Comparison of ENCODE assay signal across 1 cellular context in the genomic region with DNA sequence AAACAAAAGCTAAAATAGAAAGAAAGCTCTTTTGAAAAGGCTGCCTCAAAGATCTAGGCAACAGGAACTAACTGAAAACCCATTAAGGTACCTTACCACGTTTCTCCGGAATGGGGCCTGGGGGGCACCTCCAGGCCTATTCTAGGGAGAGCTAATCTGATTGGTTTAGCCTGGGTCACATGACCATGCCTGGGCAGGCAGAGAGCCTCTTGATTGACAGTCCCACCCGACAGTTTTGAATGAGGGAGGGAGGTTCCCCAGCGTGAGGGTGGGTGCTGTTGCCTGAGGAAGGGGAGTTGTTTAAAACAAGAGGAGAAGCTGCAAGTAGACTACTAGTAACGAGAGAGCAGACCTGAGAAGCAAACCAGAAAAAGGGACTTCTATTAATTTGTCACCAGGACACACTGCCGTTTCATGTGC.
TF ChIP-seq lines count a peak whose summit lies in the region.

No MANE protein-coding gene starts in this region.

TF ChIP-seq in K562, 482 proteins besides CTCF, POLR2A, EP300 and RAD21 (continued from another document):
- TF ChIP-seq, protein P1, sequence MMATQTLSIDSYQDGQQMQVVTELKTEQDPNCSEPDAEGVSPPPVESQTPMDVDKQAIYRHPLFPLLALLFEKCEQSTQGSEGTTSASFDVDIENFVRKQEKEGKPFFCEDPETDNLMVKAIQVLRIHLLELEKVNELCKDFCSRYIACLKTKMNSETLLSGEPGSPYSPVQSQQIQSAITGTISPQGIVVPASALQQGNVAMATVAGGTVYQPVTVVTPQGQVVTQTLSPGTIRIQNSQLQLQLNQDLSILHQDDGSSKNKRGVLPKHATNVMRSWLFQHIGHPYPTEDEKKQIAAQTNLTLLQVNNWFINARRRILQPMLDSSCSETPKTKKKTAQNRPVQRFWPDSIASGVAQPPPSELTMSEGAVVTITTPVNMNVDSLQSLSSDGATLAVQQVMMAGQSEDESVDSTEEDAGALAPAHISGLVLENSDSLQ (IDR thresholded peaks at IDR 0.05) = peak; percentile 98
- TF ChIP-seq CBX1 (IDR thresholded peaks at IDR 0.05; ENCODE audit: low read depth) = no peak
- peak; percentile 47 for TF ChIP-seq RBM25 (IDR thresholded peaks at IDR 0.05; ENCODE audit: low read depth, low read length, severe bottlenecking)
- TF ChIP-seq, protein P2, sequence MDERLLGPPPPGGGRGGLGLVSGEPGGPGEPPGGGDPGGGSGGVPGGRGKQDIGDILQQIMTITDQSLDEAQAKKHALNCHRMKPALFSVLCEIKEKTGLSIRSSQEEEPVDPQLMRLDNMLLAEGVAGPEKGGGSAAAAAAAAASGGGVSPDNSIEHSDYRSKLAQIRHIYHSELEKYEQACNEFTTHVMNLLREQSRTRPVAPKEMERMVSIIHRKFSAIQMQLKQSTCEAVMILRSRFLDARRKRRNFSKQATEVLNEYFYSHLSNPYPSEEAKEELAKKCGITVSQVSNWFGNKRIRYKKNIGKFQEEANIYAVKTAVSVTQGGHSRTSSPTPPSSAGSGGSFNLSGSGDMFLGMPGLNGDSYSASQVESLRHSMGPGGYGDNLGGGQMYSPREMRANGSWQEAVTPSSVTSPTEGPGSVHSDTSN (CRISPR knock-in tag; IDR thresholded peaks at IDR 0.05; ENCODE audit: low read depth) = peak; percentile 76
- TF ChIP-seq, protein P2 (tag; conservative IDR thresholded peaks at IDR 0.05; ENCODE audit: low read depth) = peak; percentile 96
- TF ChIP-seq, protein P3, sequence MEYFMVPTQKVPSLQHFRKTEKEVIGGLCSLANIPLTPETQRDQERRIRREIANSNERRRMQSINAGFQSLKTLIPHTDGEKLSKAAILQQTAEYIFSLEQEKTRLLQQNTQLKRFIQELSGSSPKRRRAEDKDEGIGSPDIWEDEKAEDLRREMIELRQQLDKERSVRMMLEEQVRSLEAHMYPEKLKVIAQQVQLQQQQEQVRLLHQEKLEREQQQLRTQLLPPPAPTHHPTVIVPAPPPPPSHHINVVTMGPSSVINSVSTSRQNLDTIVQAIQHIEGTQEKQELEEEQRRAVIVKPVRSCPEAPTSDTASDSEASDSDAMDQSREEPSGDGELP (CRISPR knock-in tag; IDR thresholded peaks at IDR 0.05; ENCODE audit: borderline replicate concordance) = peak; percentile 17; the same call in 1 of the 2 replicates
- TF ChIP-seq PHF8 (IDR thresholded peaks at IDR 0.05; ENCODE audit: borderline replicate concordance, low read length) = no peak
- peak; percentile 97 for TF ChIP-seq TOE1 (IDR thresholded peaks at IDR 0.05; ENCODE audit: borderline replicate concordance)
- TF ChIP-seq TOE1 (CRISPR knock-in tag; IDR thresholded peaks at IDR 0.05; ENCODE audit: borderline replicate concordance, low read depth) = no peak
- TF ChIP-seq SUPT5H (IDR thresholded peaks at IDR 0.05) = no peak
- TF ChIP-seq, protein P4, sequence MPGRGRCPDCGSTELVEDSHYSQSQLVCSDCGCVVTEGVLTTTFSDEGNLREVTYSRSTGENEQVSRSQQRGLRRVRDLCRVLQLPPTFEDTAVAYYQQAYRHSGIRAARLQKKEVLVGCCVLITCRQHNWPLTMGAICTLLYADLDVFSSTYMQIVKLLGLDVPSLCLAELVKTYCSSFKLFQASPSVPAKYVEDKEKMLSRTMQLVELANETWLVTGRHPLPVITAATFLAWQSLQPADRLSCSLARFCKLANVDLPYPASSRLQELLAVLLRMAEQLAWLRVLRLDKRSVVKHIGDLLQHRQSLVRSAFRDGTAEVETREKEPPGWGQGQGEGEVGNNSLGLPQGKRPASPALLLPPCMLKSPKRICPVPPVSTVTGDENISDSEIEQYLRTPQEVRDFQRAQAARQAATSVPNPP (IDR thresholded peaks at IDR 0.05; ENCODE audit: borderline replicate concordance, insufficient read depth, insufficient read length) = no peak
- TF ChIP-seq EZH2 (IDR thresholded peaks at IDR 0.05; ENCODE audit: borderline replicate concordance, low read depth, low read length) = no peak
- TF ChIP-seq MEIS2 (IDR thresholded peaks at IDR 0.05; ENCODE audit: partially characterized antibody) = peak; percentile 78
- peak; percentile 72 for TF ChIP-seq CBFA2T2 (conservative IDR thresholded peaks at IDR 0.05)
- no peak for TF ChIP-seq ZNF583 (CRISPR knock-in tag; IDR thresholded peaks at IDR 0.05)
- TF ChIP-seq C11orf30 (IDR thresholded peaks at IDR 0.05; ENCODE audit: low read depth) = no peak
- no peak for TF ChIP-seq BRF1 (IDR thresholded peaks at IDR 0.05; ENCODE audit: borderline replicate concordance, extremely low read depth, insufficient read length)
- TF ChIP-seq, protein P5, sequence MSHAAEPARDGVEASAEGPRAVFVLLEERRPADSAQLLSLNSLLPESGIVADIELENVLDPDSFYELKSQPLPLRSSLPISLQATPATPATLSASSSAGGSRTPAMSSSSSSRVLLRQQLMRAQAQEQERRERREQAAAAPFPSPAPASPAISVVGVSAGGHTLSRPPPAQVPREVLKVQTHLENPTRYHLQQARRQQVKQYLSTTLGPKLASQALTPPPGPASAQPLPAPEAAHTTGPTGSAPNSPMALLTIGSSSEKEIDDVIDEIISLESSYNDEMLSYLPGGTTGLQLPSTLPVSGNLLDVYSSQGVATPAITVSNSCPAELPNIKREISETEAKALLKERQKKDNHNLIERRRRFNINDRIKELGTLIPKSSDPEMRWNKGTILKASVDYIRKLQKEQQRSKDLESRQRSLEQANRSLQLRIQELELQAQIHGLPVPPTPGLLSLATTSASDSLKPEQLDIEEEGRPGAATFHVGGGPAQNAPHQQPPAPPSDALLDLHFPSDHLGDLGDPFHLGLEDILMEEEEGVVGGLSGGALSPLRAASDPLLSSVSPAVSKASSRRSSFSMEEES (CRISPR knock-in tag; IDR thresholded peaks at IDR 0.05) = peak; percentile 98
- TF ChIP-seq RAD51 (IDR thresholded peaks at IDR 0.05; ENCODE audit: borderline replicate concordance, low read depth) = peak; percentile 97
- TF ChIP-seq, protein P6, sequence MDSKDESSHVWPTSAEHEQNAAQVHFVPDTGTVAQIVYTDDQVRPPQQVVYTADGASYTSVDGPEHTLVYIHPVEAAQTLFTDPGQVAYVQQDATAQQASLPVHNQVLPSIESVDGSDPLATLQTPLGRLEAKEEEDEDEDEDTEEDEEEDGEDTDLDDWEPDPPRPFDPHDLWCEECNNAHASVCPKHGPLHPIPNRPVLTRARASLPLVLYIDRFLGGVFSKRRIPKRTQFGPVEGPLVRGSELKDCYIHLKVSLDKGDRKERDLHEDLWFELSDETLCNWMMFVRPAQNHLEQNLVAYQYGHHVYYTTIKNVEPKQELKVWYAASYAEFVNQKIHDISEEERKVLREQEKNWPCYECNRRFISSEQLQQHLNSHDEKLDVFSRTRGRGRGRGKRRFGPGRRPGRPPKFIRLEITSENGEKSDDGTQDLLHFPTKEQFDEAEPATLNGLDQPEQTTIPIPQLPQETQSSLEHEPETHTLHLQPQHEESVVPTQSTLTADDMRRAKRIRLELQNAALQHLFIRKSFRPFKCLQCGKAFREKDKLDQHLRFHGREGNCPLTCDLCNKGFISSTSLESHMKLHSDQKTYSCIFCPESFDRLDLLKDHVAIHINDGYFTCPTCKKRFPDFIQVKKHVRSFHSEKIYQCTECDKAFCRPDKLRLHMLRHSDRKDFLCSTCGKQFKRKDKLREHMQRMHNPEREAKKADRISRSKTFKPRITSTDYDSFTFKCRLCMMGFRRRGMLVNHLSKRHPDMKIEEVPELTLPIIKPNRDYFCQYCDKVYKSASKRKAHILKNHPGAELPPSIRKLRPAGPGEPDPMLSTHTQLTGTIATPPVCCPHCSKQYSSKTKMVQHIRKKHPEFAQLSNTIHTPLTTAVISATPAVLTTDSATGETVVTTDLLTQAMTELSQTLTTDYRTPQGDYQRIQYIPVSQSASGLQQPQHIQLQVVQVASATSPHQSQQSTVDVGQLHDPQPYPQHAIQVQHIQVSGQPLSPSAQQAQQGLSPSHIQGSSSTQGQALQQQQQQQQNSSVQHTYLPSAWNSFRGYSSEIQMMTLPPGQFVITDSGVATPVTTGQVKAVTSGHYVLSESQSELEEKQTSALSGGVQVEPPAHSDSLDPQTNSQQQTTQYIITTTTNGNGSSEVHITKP (IDR thresholded peaks at IDR 0.05; ENCODE audit: partially characterized antibody) = no peak
- TF ChIP-seq RB1 (IDR thresholded peaks at IDR 0.05; ENCODE audit: low read depth) = no peak
- TF ChIP-seq, protein P7, sequence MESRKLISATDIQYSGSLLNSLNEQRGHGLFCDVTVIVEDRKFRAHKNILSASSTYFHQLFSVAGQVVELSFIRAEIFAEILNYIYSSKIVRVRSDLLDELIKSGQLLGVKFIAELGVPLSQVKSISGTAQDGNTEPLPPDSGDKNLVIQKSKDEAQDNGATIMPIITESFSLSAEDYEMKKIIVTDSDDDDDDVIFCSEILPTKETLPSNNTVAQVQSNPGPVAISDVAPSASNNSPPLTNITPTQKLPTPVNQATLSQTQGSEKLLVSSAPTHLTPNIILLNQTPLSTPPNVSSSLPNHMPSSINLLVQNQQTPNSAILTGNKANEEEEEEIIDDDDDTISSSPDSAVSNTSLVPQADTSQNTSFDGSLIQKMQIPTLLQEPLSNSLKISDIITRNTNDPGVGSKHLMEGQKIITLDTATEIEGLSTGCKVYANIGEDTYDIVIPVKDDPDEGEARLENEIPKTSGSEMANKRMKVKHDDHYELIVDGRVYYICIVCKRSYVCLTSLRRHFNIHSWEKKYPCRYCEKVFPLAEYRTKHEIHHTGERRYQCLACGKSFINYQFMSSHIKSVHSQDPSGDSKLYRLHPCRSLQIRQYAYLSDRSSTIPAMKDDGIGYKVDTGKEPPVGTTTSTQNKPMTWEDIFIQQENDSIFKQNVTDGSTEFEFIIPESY (CRISPR knock-in tag; IDR thresholded peaks at IDR 0.05) = no peak
- TF ChIP-seq RFX1 (IDR thresholded peaks at IDR 0.05) = 0 out of 2 replicates have a peak, but pooled peaks have one; percentile 12
- TF ChIP-seq, protein P8, sequence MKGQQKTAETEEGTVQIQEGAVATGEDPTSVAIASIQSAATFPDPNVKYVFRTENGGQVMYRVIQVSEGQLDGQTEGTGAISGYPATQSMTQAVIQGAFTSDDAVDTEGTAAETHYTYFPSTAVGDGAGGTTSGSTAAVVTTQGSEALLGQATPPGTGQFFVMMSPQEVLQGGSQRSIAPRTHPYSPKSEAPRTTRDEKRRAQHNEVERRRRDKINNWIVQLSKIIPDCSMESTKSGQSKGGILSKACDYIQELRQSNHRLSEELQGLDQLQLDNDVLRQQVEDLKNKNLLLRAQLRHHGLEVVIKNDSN (CRISPR knock-in tag; IDR thresholded peaks at IDR 0.05) = peak; percentile 89
